8 cellular contexts compared by ENCODE assay signal in the genomic region with DNA sequence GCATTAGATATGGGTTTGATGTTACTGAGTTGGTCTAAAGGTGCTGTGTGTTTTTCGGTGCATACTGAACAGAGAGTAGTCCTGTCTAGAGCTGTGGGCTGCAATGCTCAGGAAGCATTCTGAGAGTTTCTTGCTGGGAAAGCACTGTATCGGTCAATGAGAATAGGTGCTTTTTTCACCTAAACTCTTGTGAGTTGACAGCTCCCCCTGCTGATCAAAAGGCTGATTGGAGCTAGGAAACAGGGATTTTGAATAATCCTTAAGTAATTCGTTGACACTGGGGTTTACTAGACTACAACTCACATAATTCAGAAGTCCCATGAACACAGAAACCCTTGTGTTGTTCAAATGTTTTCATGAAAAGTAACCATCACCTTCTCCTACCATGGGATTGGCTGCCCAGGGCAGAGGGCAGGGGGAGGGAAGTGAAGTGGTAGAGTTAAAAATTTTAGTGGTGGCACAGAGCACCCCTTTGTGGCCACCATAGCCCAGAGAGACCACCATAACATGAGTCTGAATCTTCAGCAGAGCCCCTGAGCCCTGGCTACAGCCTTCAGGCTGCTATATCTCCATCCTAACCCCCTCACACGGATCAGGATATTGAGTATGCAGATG. TPM values are rescaled to one million over a fixed set of nuclear protein-coding genes. Genes with fewer than 3 reads are reported as not detected.
A peak's percentile ranks its signal among the peaks of the same experiment; 100 is the strongest.
DNase-seq lines count a peak whose midpoint lies in the region; ATAC-seq and TF ChIP-seq lines count a peak whose summit lies in the region.

No MANE protein-coding gene starts in this region.

- no peak overlapping the region for H3K4me3 ChIP-seq in mucosa of descending colon

- H3K9me3 ChIP-seq in mucosa of descending colon, result no peaks in the 10 kb centered on the region

- H3K27me3 Mint-ChIP-seq in natural killer cell (ENCODE audit: low read depth in 2 of 2), result peaks cover 0 to 6% of the 10 kb centered on the region in 2 donors
- peaks cover 6 to 7% of the 10 kb centered on the region in 2 donors for H3K27me3 Mint-ChIP-seq in natural killer cell treated with Interleukin-12 subunit alpha and Interleukin-12 subunit beta and Interleukin-15 and Interleukin-18, amount 100 ng/mL, for 72 hours
- peaks cover 2% of the 10 kb centered on the region for H3K27me3 Mint-ChIP-seq in activated CD4-positive, alpha-beta T cell treated with anti-CD3 and anti-CD28 coated beads, Interleukin-2, amount 10 ng/mL, durations not matched to agents 7 days and 5 days

- ATAC-seq in natural killer cell (peak in 2 of 3 donors; percentile 66), mucosa of descending colon (peak; percentile 46), HG02763 (IDR thresholded peaks at IDR 0.05; ENCODE audit: unreplicated experiment) (no peak)
- no peak for ATAC-seq in natural killer cell treated with Interleukin-12 subunit alpha and Interleukin-12 subunit beta and Interleukin-15 and Interleukin-18, amount 100 ng/mL, for 72 hours

- POLR2A ChIA-PET in activated CD4-positive, alpha-beta T cell treated with anti-CD3 and anti-CD28 coated beads, Interleukin-2, amount 10 ng/mL, durations not matched to agents 7 days and 5 days (lab: Charles Lee), result no interaction called here

- H3K4me3 Mint-ChIP-seq in natural killer cell, result no peak overlapping the region
- no peak overlapping the region for H3K4me3 Mint-ChIP-seq in natural killer cell treated with Interleukin-12 subunit alpha and Interleukin-12 subunit beta and Interleukin-15 and Interleukin-18, amount 100 ng/mL, for 72 hours
- H3K4me3 Mint-ChIP-seq in activated CD4-positive, alpha-beta T cell treated with anti-CD3 and anti-CD28 coated beads, Interleukin-2, amount 10 ng/mL, durations not matched to agents 7 days and 5 days, result no peak overlapping the region

- H3K4me1 Mint-ChIP-seq in natural killer cell, result no peaks in the 10 kb centered on the region
- no peaks in the 10 kb centered on the region for H3K4me1 Mint-ChIP-seq in natural killer cell treated with Interleukin-12 subunit alpha and Interleukin-12 subunit beta and Interleukin-15 and Interleukin-18, amount 100 ng/mL, for 72 hours (ENCODE audit: low read depth in 2 of 2)
- peaks cover 2% of the 10 kb centered on the region for H3K4me1 Mint-ChIP-seq in activated CD4-positive, alpha-beta T cell treated with anti-CD3 and anti-CD28 coated beads, Interleukin-2, amount 10 ng/mL, durations not matched to agents 7 days and 5 days

- CTCF ChIA-PET in activated CD4-positive, alpha-beta T cell treated with anti-CD3 and anti-CD28 coated beads, Interleukin-2, amount 10 ng/mL, durations not matched to agents 7 days and 5 days (lab: Charles Lee), result interaction anchor here (0.6 to 1.1 kb wide), 11 partner anchors 11 to 762 kb away, joined by 3 to 7 read pairs (median 3); no protein-coding TSS in a partner anchor

- no peaks in the 10 kb centered on the region for H3K9me3 Mint-ChIP-seq in natural killer cell
- no peaks in the 10 kb centered on the region for H3K9me3 Mint-ChIP-seq in natural killer cell treated with Interleukin-12 subunit alpha and Interleukin-12 subunit beta and Interleukin-15 and Interleukin-18, amount 100 ng/mL, for 72 hours
- H3K9me3 Mint-ChIP-seq in activated CD4-positive, alpha-beta T cell treated with anti-CD3 and anti-CD28 coated beads, Interleukin-2, amount 10 ng/mL, durations not matched to agents 7 days and 5 days, result no peaks in the 10 kb centered on the region

- TF ChIP-seq CTCF in natural killer cell (IDR thresholded peaks at IDR 0.05) (peak; percentile 67), mucosa of descending colon (IDR thresholded peaks at IDR 0.05) (peak; percentile 46)

- H3K36me3 Mint-ChIP-seq in natural killer cell, result no peaks in the 10 kb centered on the region
- no peaks in the 10 kb centered on the region for H3K36me3 Mint-ChIP-seq in natural killer cell treated with Interleukin-12 subunit alpha and Interleukin-12 subunit beta and Interleukin-15 and Interleukin-18, amount 100 ng/mL, for 72 hours
- no peaks in the 10 kb centered on the region for H3K36me3 Mint-ChIP-seq in activated CD4-positive, alpha-beta T cell treated with anti-CD3 and anti-CD28 coated beads, Interleukin-2, amount 10 ng/mL, durations not matched to agents 7 days and 5 days (ENCODE audit: low read depth)

- no peaks in the 10 kb centered on the region for H3K4me1 ChIP-seq in mucosa of descending colon (ENCODE audit: low read depth)

- H3K36me3 ChIP-seq in mucosa of descending colon (ENCODE audit: low read depth), result no peaks in the 10 kb centered on the region

- intact Hi-C loops in natural killer cell (cut with micrococcal nuclease), result loop anchor here (1.0 to 2.0 kb wide), 3 partner anchors 401 to 799 kb away; no protein-coding TSS in a partner anchor
- intact Hi-C loops in mucosa of descending colon (cut with DNase I, micrococcal nuclease), result no loop called here

- no peak overlapping the region for H3K27ac Mint-ChIP-seq in natural killer cell
- no peak overlapping the region for H3K27ac Mint-ChIP-seq in natural killer cell treated with Interleukin-12 subunit alpha and Interleukin-12 subunit beta and Interleukin-15 and Interleukin-18, amount 100 ng/mL, for 72 hours
- H3K27ac Mint-ChIP-seq in activated CD4-positive, alpha-beta T cell treated with anti-CD3 and anti-CD28 coated beads, Interleukin-2, amount 10 ng/mL, durations not matched to agents 7 days and 5 days, result no peak overlapping the region

- DNase-seq in natural killer cell (no peak), NCI-H1048 (lab: John Stamatoyannopoulos, UW) (peak; percentile 48), epidermal melanocyte (ENCODE audit: insufficient read length, low spot score) (peak; percentile 52), mucosa of descending colon (peak in 1 of 3 donors; percentile 86), HuH-7 (ENCODE audit: low spot score) (no peak)
- no peak for DNase-seq in natural killer cell treated with Interleukin-12 subunit alpha and Interleukin-12 subunit beta and Interleukin-15 and Interleukin-18, amount 100 ng/mL, for 72 hours (ENCODE audit: low spot score)
- peak; percentile 73 for DNase-seq in activated CD4-positive, alpha-beta T cell treated with anti-CD3 and anti-CD28 coated beads, Interleukin-2, amount 10 ng/mL, durations not matched to agents 7 days and 5 days

RNA-seq across cellular contexts. Expression of gene MANF, which starts 13.0 kb away (rescaled TPM):
- 10 to 100 TPM; 51.7 to 58.6 (median 58.3) TPM for total RNA-seq in natural killer cell
- total RNA-seq in natural killer cell treated with Interleukin-12 subunit alpha and Interleukin-12 subunit beta and Interleukin-15 and Interleukin-18, amount 100 ng/mL, for 72 hours, result 100 to 1,000 TPM; 198 to 250 TPM
- total RNA-seq in activated CD4-positive, alpha-beta T cell treated with anti-CD3 and anti-CD28 coated beads, Interleukin-2, amount 10 ng/mL, durations not matched to agents 7 days and 5 days, result 100 to 1,000 TPM; 107 to 131 TPM
- total RNA-seq in mucosa of descending colon, result 10 to 100 TPM; 35.4 to 91.1 (median 47.2) TPM

RNA-seq across cellular contexts. Expression of gene RBM15B, which starts 19.0 kb away (rescaled TPM):
- 10 to 100 TPM; 23.7 to 29.0 (median 28.6) TPM for total RNA-seq in natural killer cell
- 10 to 100 TPM; 25.7 to 36.0 TPM for total RNA-seq in natural killer cell treated with Interleukin-12 subunit alpha and Interleukin-12 subunit beta and Interleukin-15 and Interleukin-18, amount 100 ng/mL, for 72 hours
- 10 to 100 TPM; 29.0 to 29.8 TPM for total RNA-seq in activated CD4-positive, alpha-beta T cell treated with anti-CD3 and anti-CD28 coated beads, Interleukin-2, amount 10 ng/mL, durations not matched to agents 7 days and 5 days
- total RNA-seq in mucosa of descending colon, result 10 to 100 TPM; 28.5 to 35.0 (median 28.8) TPM

Comparison
In these comparisons a context has a peak if more than half of its experiments do, and no peak if none do; other contexts are left out.
1. ATAC-seq: peak in natural killer cell (2 of 3) and mucosa of descending colon (single experiment); none in natural killer cell treated with Interleukin-12 subunit alpha and Interleukin-12 subunit beta and Interleukin-15 and Interleukin-18, amount 100 ng/mL, for 72 hours (0 of 2) and HG02763 (single experiment).
2. DNase-seq: peak in NCI-H1048 (single experiment), activated CD4-positive, alpha-beta T cell treated with anti-CD3 and anti-CD28 coated beads, Interleukin-2, amount 10 ng/mL, durations not matched to agents 7 days and 5 days (single experiment) and epidermal melanocyte (single experiment); none in natural killer cell (single experiment), natural killer cell treated with Interleukin-12 subunit alpha and Interleukin-12 subunit beta and Interleukin-15 and Interleukin-18, amount 100 ng/mL, for 72 hours (single experiment) and HuH-7 (single experiment).